Comparison of ENCODE assay signal across 28 cellular contexts in the genomic region with DNA sequence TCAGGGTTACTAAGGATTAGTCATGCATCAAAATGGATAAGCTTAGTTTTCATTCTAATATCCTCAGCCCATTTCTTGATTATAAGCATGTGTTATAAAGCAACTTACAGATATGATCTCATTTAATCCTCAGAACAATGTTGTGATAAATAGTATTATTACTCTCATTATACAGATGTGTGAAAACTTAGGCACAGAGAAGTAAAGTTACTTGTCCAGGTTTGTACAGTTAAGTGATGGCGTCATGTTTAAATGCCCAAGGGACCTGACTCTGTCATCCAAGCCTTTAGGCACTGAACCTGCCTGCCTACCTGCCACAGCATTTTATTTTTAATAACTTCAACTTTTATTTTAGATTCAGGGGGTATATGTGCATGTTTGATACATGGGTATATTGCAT.
A peak's percentile ranks its signal among the peaks of the same experiment; 100 is the strongest.
DNase-seq lines count a peak whose midpoint lies in the region; ATAC-seq and TF ChIP-seq lines count a peak whose summit lies in the region.
"Had no signal": no experiment of that assay in that cellular context is flagged by ENCODE, and none has a peak within 500 bp of the region (broad histone marks: within the 10 kb centered on the region; RNA-seq: fewer than 3 reads in every experiment).

No MANE protein-coding gene starts in this region.

- H2BK5ac ChIP-seq in trophoblast cell (ENCODE audit: low read depth, low read length, poor library complexity) = no peak overlapping the region

- peak; percentile 59 for ATAC-seq in esophagus mucosa
- ATAC-seq: A549; CD8-positive, alpha-beta T cell had no signal

- no peak overlapping the region for H4K12ac ChIP-seq in trophoblast cell (ENCODE audit: low read depth, low read length)

- no peak overlapping the region for H2BK12ac ChIP-seq in trophoblast cell (ENCODE audit: low read length)

- POLR2A ChIA-PET in RWPE1 (lab: Yijun Ruan, JAX; ENCODE audit: low non-redundant PET) = no interaction called here

- H3K14ac ChIP-seq in trophoblast cell (ENCODE audit: low read length) = no peak overlapping the region

- no peaks in the 10 kb centered on the region for H3K27me3 ChIP-seq in trophoblast cell (ENCODE audit: insufficient read depth, low read length)
- H3K27me3 ChIP-seq: BE2C; BLaER1; BLaER1 treated with 17β-estradiol and CSF1 and Interleukin-3, amounts not matched to agents 10 nM and 100 nM had no signal

- H2AFZ ChIP-seq in trophoblast cell (ENCODE audit: insufficient read depth, low read length, poor library complexity) = no peak overlapping the region

- H4K8ac ChIP-seq in trophoblast cell (ENCODE audit: low read depth, low read length) = no peak overlapping the region

- H2BK120ac ChIP-seq in trophoblast cell (ENCODE audit: insufficient read depth, low read length, poor library complexity) = no peak overlapping the region

- H3K4me3 ChIP-seq in epithelial cell of esophagus (ENCODE audit: low read length) (no peak overlapping the region), trophoblast cell (ENCODE audit: low read depth, low read length) (no peak overlapping the region)
- H3K4me3 ChIP-seq: A549; BLaER1; BLaER1 treated with 17β-estradiol and CSF1 and Interleukin-3, amounts not matched to agents 10 nM and 100 nM had no signal

- WGBS in trophoblast cell (ENCODE audit: extremely low coverage, insufficient coverage, insufficient read length) = no CpG with 5 or more reads among the region's 1 CpG

- H3K18ac ChIP-seq in trophoblast cell (ENCODE audit: low read length) = no peak overlapping the region

- no peaks in the 10 kb centered on the region for H3K9me3 ChIP-seq in trophoblast cell (ENCODE audit: insufficient read depth, low read depth, low read length)
- H3K9me3 ChIP-seq: A549; BE2C; BLaER1; BLaER1 treated with 17β-estradiol and CSF1 and Interleukin-3, amounts not matched to agents 10 nM and 100 nM; Caco-2 had no signal

- H3K4ac ChIP-seq in trophoblast cell (ENCODE audit: low read depth, low read length) = no peak overlapping the region

- DNase-seq in epithelial cell of esophagus (ENCODE audit: low read depth) (peak; percentile 5), trophoblast cell (peak; percentile 6 to 55), RWPE1 (ENCODE audit: low spot score) (no peak), NCI-H526 treated with DMSO at 0.1 percent for 48 hours (lab: John Stamatoyannopoulos, UW) (no peak), AML-193 (lab: John Stamatoyannopoulos, UW) (no peak)
- DNase-seq: 8988T; ACHN; BE2C; C1 segment of cervical spinal cord; Caco-2; Calu3; CD4-positive, alpha-beta memory T cell; CD4-positive, alpha-beta T cell; CD4-positive, CD25-positive, alpha-beta regulatory T cell; CD8-positive, alpha-beta memory T cell; CD8-positive, alpha-beta T cell; COR-L47; DMS 273 treated with DMSO at 0.1 percent for 48 hours; DMS153; DMS53; DND-41; EL had no signal

- no peak overlapping the region for H3K27ac ChIP-seq in trophoblast cell (ENCODE audit: low read depth, low read length)
- H3K27ac ChIP-seq in RWPE1 = no peak overlapping the region
- H3K27ac ChIP-seq: 22Rv1; A549; BLaER1; BLaER1 treated with 17β-estradiol and CSF1 and Interleukin-3, amounts not matched to agents 10 nM and 100 nM; C4-2B had no signal

- H3K79me1 ChIP-seq in trophoblast cell (ENCODE audit: low read length) = no peaks in the 10 kb centered on the region

- H3K79me2 ChIP-seq in trophoblast cell (ENCODE audit: control insufficient read depth, insufficient read depth, low read length, poor library complexity) = no peaks in the 10 kb centered on the region

- H4K91ac ChIP-seq in trophoblast cell (ENCODE audit: low read depth, low read length) = no peak overlapping the region

- no peak overlapping the region for H3K9ac ChIP-seq in trophoblast cell (ENCODE audit: low read length)
- H3K9ac ChIP-seq: BLaER1; BLaER1 treated with 17β-estradiol and CSF1 and Interleukin-3, amounts not matched to agents 10 nM and 100 nM had no signal

- H3K36me3 ChIP-seq in trophoblast cell (ENCODE audit: control insufficient read depth in 1 of 2, insufficient read depth in 2 of 2, low read length in 2 of 2) = no peaks in the 10 kb centered on the region
- H3K36me3 ChIP-seq: BE2C; BLaER1; BLaER1 treated with 17β-estradiol and CSF1 and Interleukin-3, amounts not matched to agents 10 nM and 100 nM had no signal

- no peak overlapping the region for H3K23ac ChIP-seq in trophoblast cell (ENCODE audit: low read length)

- no peak overlapping the region for H3K4me2 ChIP-seq in trophoblast cell (ENCODE audit: low read length)
- H3K4me2 ChIP-seq: A549; BLaER1; BLaER1 treated with 17β-estradiol and CSF1 and Interleukin-3, amounts not matched to agents 10 nM and 100 nM had no signal

- no peak overlapping the region for H2AK5ac ChIP-seq in trophoblast cell (ENCODE audit: low read length)

- CTCF ChIA-PET in RWPE1 (lab: Yijun Ruan, JAX) = interaction anchor here (0.6 kb wide), 1 partner anchor 1058 kb away, joined by 3 read pairs; no protein-coding TSS in a partner anchor

- peaks cover 4 to 5% of the 10 kb centered on the region in 2 experiments for H3K4me1 ChIP-seq in trophoblast cell (ENCODE audit: control insufficient read depth in 1 of 2, insufficient read depth in 2 of 2, low read length in 2 of 2)
- H3K4me1 ChIP-seq: A549; BE2C; BLaER1; BLaER1 treated with 17β-estradiol and CSF1 and Interleukin-3, amounts not matched to agents 10 nM and 100 nM; Caco-2 had no signal

- TF ChIP-seq CTCF in epithelial cell of esophagus (IDR thresholded peaks at IDR 0.05; ENCODE audit: insufficient read depth, low read depth, low read length, missing control alignments) (no peak), RWPE1 (conservative IDR thresholded peaks at IDR 0.05; ENCODE audit: low read depth) (no peak)

Comparison
In these comparisons a context has a peak if more than half of its experiments do, and no peak if none do; other contexts are left out.
1. DNase-seq: peak in epithelial cell of esophagus (single experiment) and trophoblast cell (2 of 2); none in RWPE1 (single experiment), NCI-H526 treated with DMSO at 0.1 percent for 48 hours (single experiment) and AML-193 (0 of 2).